10 cellular contexts compared by ENCODE assay signal in the genomic region with DNA sequence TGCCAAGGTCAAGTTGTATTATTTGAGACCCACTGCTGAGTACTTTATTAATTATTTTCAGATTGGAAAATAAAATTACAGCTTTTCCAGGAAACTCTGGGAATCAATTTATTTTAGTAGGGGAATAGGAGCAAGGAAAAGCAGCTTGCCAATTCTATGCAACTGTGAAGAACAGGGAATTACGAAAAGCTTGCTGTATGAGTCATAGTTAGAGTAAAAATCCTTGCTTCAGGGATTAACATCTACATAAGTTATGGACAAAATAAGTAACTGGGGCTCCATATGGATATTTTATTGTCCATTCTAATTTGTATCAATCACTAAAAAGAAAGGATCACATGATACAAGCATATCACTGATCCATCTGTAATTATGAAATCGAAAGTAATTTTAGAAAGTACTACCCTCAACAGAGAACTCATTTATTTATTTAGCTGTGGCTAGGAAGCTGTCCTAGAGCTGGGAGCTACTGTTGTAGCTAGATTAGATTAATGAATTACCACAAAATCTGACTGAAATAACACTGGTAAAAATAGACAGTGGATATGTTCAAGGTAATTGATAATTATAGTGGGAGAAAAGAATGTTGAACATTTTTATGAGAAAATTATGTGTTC.
DNase-seq lines count a peak whose midpoint lies in the region; ATAC-seq and TF ChIP-seq lines count a peak whose summit lies in the region.
"Had no signal": no experiment of that assay in that cellular context is flagged by ENCODE, and none has a peak within 500 bp of the region (broad histone marks: within the 10 kb centered on the region; RNA-seq: fewer than 3 reads in every experiment).

No MANE protein-coding gene starts in this region.

- H3K56ac ChIP-seq in mesendoderm (ENCODE audit: low read length): no peak overlapping the region

- H4K8ac ChIP-seq in mesendoderm (ENCODE audit: low read depth, low read length): no peak overlapping the region

- H2BK5ac ChIP-seq in mesendoderm (ENCODE audit: low read length): no peak overlapping the region

- H3K9ac ChIP-seq in mesendoderm (ENCODE audit: low read length): no peak overlapping the region

- no peak overlapping the region for H3K4me2 ChIP-seq in mesendoderm (ENCODE audit: low read length)

- H3K23ac ChIP-seq in mesendoderm (ENCODE audit: low read length): no peak overlapping the region

- H3K4me1 ChIP-seq in mesendoderm (ENCODE audit: control insufficient read depth, low read depth, low read length): no peaks in the 10 kb centered on the region

- H3K27ac ChIP-seq in coronary artery: no peak overlapping the region
- no peak overlapping the region for H3K27ac ChIP-seq in mesendoderm (ENCODE audit: low read depth, low read length)

- no peak overlapping the region for H3K4ac ChIP-seq in mesendoderm (ENCODE audit: low read depth, low read length)

- no peak overlapping the region for H2BK120ac ChIP-seq in mesendoderm (ENCODE audit: low read depth, low read length)

- DNase-seq in Daoy (ENCODE audit: low read depth) (peak; percentile 15), HT1080 (ENCODE audit: low read depth) (peak; percentile 65), coronary artery (ENCODE audit: low spot score) (no peak), mesendoderm (peak; percentile 4), UCSD-AML1 (lab: John Stamatoyannopoulos, UW; ENCODE audit: unreplicated experiment) (no peak), NCI-H2171 (lab: John Stamatoyannopoulos, UW) (no peak), nucleus accumbens (lab: John Stamatoyannopoulos, UW) (no peak)
- DNase-seq: activated T-cell treated with anti-CD3 and anti-CD28 coated beads, Interleukin-2, amount 50 U/mL, for 4 hours; DND-41 had no signal

- no peaks in the 10 kb centered on the region for H3K79me2 ChIP-seq in mesendoderm (ENCODE audit: control insufficient read depth, insufficient read depth, low read length)

- H2BK15ac ChIP-seq in mesendoderm (replicated peaks; ENCODE audit: low read depth): no peak overlapping the region

- no peak overlapping the region for H3K18ac ChIP-seq in mesendoderm (ENCODE audit: low read length)

- no peaks in the 10 kb centered on the region for H3K36me3 ChIP-seq in mesendoderm (ENCODE audit: control insufficient read depth, insufficient read depth, low read length)

- no CpG with 5 or more reads among the region's 2 CpGs for WGBS in mesendoderm (ENCODE audit: extremely low coverage, insufficient coverage, low lambda C conversion rate)

- peak overlapping the region; percentile 40 for H3K4me3 ChIP-seq in coronary artery
- H3K4me3 ChIP-seq in mesendoderm (ENCODE audit: low read length): no peak overlapping the region

- no peak for TF ChIP-seq CTCF in coronary artery (IDR thresholded peaks at IDR 0.05)

- H3K27me3 ChIP-seq in mesendoderm (ENCODE audit: insufficient read depth, low read length, poor library complexity): no peaks in the 10 kb centered on the region

- ATAC-seq in GM21447 (IDR thresholded peaks at IDR 0.05; ENCODE audit: unreplicated experiment): no peak
- ATAC-seq: activated T-cell treated with anti-CD3 and anti-CD28 coated beads, Interleukin-2, amount 50 U/mL, for 4 hours had no signal

- H4K5ac ChIP-seq in mesendoderm (ENCODE audit: low read length): no peak overlapping the region

- no peaks in the 10 kb centered on the region for H3K79me1 ChIP-seq in mesendoderm (ENCODE audit: low read length)

- H2AK5ac ChIP-seq in mesendoderm (ENCODE audit: low read length): no peak overlapping the region

Comparison
In these comparisons a context has a peak if more than half of its experiments do, and no peak if none do; other contexts are left out.
1. DNase-seq: peak in Daoy (single experiment), HT1080 (single experiment) and mesendoderm (single experiment); none in coronary artery (single experiment), UCSD-AML1 (single experiment), NCI-H2171 (single experiment) and nucleus accumbens (0 of 56).